1 cellular context compared by ENCODE assay signal in the genomic region with DNA sequence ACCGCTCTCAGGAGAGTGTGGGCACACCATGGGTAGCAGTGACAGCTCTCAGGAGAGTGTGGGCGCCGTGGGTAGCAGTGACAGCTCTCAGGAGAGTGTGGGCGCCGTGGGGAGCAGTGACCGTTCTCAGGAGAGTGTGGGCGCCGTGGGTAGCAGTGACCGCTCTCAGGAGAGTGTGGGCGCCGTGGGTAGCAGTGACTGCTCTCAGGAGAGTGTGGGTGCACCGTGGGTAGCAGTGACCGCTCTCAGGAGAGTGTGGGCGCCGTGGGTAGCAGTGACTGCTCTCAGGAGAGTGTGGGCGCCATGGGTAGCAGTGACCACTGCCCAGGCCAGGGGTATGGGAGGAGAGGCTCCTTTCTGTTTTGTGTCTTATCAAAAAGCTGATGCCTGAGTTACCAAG.
TF ChIP-seq lines count a peak whose summit lies in the region.

No MANE protein-coding gene starts in this region.

TF ChIP-seq in HEK293, 187 proteins besides CTCF, POLR2A, EP300 and RAD21:
- TF ChIP-seq ZFHX2 (tag by site-specific recombination; conservative IDR thresholded peaks at IDR 0.05) (peak; percentile 56), EGR2 (tag by site-specific recombination; IDR thresholded peaks at IDR 0.05; ENCODE audit: low read depth) (peak; percentile 59)
TF ChIP-seq in HEK293: peak in this region for 2; not testable (repeated sequence) for 185.
